Comparison of ENCODE assay signal across 1 cellular context in the genomic region with DNA sequence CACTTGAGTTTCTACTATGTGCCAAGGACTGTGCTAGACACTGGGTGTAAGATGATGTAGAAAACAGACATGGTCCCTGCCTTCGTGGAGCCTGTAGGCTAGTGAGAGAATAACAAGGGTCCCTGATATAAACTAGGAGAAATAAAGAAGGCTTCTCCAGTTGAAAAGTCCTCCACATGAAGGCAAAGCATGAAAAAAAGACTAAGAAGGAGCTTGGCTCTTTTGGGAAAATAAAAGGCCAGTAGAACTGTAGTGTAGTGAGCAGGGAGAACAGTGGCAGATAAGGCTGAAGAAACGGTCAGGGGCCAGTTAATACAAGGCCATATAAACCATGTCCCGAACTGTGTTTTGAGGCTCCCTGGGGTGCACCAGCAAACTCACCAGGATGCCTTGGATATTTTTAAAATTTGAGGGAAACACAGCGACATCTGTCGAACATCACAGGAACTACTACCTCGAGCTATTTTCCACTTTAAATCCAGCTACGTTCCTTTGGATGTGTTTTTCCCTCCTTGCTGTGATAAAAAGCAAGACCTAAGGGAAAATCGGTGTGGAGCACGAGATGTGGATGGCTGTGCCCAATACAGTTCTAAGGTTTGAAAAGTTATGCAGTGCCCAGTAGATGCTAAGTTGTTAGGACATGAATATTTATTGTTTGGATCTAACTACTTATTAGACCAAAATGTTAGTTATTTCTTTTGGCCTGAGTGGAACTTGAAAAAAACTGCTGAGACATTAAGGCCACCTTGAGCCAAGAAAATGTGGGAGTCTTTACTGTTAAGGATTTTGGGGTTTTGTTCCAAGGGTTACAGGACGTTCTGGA.
A peak's percentile ranks its signal among the peaks of the same experiment; 100 is the strongest.
TF ChIP-seq lines count a peak whose summit lies in the region.

No MANE protein-coding gene starts in this region.

TF ChIP-seq in GM12878, 131 proteins besides CTCF, POLR2A, EP300 and RAD21 (continued from another document):
- TF ChIP-seq WRNIP1 (IDR thresholded peaks at IDR 0.05; ENCODE audit: borderline replicate concordance, low read depth, low read length) (peak; percentile 60; the same call in 1 of the 2 replicates), NBN (IDR thresholded peaks at IDR 0.05) (no peak), TCF3 (IDR thresholded peaks at IDR 0.05; ENCODE audit: borderline replicate concordance, insufficient read depth, low read depth, low read length) (no peak), SMC3 (IDR thresholded peaks at IDR 0.05; ENCODE audit: borderline replicate concordance, low read length) (peak; percentile 89), YY1 (IDR thresholded peaks at IDR 0.05; ENCODE audit: low read depth, low read length) (no peak), POLR2AphosphoS5 (IDR thresholded peaks at IDR 0.05; ENCODE audit: low read length) (no peak), SMAD1 (IDR thresholded peaks at IDR 0.05; ENCODE audit: low read depth, partially characterized antibody) (no peak), FOS (IDR thresholded peaks at IDR 0.05; ENCODE audit: borderline replicate concordance, extremely low read depth, insufficient read length) (no peak), ESRRA (IDR thresholded peaks at IDR 0.05; ENCODE audit: low read length) (no peak), BCL11A (IDR thresholded peaks at IDR 0.05; ENCODE audit: low read depth, low read length) (no peak), JUND (IDR thresholded peaks at IDR 0.05; ENCODE audit: low read depth, low read length) (no peak), MXI1 (IDR thresholded peaks at IDR 0.05; ENCODE audit: low read depth, low read length) (peak; percentile 22; the same call in 1 of the 2 replicates), BMI1 (IDR thresholded peaks at IDR 0.05; ENCODE audit: borderline replicate concordance) (no peak), SREBF2 (IDR thresholded peaks at IDR 0.05; ENCODE audit: low read length) (no peak), NRF1 (conservative IDR thresholded peaks at IDR 0.05; ENCODE audit: low read depth, low read length) (no peak), MTA2 (IDR thresholded peaks at IDR 0.05; ENCODE audit: low read depth) (no peak)
- TF ChIP-seq, protein P1, sequence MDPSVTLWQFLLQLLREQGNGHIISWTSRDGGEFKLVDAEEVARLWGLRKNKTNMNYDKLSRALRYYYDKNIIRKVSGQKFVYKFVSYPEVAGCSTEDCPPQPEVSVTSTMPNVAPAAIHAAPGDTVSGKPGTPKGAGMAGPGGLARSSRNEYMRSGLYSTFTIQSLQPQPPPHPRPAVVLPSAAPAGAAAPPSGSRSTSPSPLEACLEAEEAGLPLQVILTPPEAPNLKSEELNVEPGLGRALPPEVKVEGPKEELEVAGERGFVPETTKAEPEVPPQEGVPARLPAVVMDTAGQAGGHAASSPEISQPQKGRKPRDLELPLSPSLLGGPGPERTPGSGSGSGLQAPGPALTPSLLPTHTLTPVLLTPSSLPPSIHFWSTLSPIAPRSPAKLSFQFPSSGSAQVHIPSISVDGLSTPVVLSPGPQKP (IDR thresholded peaks at IDR 0.05; ENCODE audit: low read depth, low read length), result no peak
- TF ChIP-seq, protein P2, sequence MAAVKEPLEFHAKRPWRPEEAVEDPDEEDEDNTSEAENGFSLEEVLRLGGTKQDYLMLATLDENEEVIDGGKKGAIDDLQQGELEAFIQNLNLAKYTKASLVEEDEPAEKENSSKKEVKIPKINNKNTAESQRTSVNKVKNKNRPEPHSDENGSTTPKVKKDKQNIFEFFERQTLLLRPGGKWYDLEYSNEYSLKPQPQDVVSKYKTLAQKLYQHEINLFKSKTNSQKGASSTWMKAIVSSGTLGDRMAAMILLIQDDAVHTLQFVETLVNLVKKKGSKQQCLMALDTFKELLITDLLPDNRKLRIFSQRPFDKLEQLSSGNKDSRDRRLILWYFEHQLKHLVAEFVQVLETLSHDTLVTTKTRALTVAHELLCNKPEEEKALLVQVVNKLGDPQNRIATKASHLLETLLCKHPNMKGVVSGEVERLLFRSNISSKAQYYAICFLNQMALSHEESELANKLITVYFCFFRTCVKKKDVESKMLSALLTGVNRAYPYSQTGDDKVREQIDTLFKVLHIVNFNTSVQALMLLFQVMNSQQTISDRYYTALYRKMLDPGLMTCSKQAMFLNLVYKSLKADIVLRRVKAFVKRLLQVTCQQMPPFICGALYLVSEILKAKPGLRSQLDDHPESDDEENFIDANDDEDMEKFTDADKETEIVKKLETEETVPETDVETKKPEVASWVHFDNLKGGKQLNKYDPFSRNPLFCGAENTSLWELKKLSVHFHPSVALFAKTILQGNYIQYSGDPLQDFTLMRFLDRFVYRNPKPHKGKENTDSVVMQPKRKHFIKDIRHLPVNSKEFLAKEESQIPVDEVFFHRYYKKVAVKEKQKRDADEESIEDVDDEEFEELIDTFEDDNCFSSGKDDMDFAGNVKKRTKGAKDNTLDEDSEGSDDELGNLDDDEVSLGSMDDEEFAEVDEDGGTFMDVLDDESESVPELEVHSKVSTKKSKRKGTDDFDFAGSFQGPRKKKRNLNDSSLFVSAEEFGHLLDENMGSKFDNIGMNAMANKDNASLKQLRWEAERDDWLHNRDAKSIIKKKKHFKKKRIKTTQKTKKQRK (IDR thresholded peaks at IDR 0.05; ENCODE audit: low read depth, low read length), result no peak
